ENCODE assay signal across 1 cellular context in genomic region chr2:130846686-130847375, GRCh38.
TF ChIP-seq lines count a peak whose summit lies in the region.

No MANE protein-coding gene starts in this region.

TF ChIP-seq in IMR-90, 13 proteins besides CTCF, POLR2A, EP300 and RAD21:
- TF ChIP-seq ELK1 (IDR thresholded peaks at IDR 0.05; ENCODE audit: borderline replicate concordance, low read depth, low read length) (no peak), CHD1 (IDR thresholded peaks at IDR 0.05; ENCODE audit: low read depth, low read length) (no peak), RCOR1 (IDR thresholded peaks at IDR 0.05; ENCODE audit: insufficient replicate concordance, low read length) (peak; percentile 29), SMC3 (IDR thresholded peaks at IDR 0.05; ENCODE audit: low read depth, low read length) (no peak), BHLHE40 (IDR thresholded peaks at IDR 0.05; ENCODE audit: low read depth, low read length) (peak; percentile 90), FOS (IDR thresholded peaks at IDR 0.05; ENCODE audit: low read depth, low read length) (peak; percentile 54)
